12 cellular contexts compared by ENCODE assay signal in genomic region chr3:34248352-34248751, GRCh38.
DNase-seq lines count a peak whose midpoint lies in the region; ATAC-seq and TF ChIP-seq lines count a peak whose summit lies in the region.
"Had no signal": no experiment of that assay in that cellular context is flagged by ENCODE, and none has a peak within 500 bp of the region (broad histone marks: within the 10 kb centered on the region; RNA-seq: fewer than 3 reads in every experiment).

No MANE protein-coding gene starts in this region.

- H3K4me1 ChIP-seq in tibial artery, result peaks cover 0 to 13% (median 2%) of the 10 kb centered on the region in 4 donors
- H3K4me1 ChIP-seq: gastrocnemius medialis, lower lobe of right lung had no signal

- ATAC-seq in GM19328 (IDR thresholded peaks at IDR 0.05; ENCODE audit: unreplicated experiment) (peak; percentile 66), HG02759 (IDR thresholded peaks at IDR 0.05; ENCODE audit: unreplicated experiment) (peak; percentile 96), HG03520 (IDR thresholded peaks at IDR 0.05; ENCODE audit: unreplicated experiment) (peak; percentile 88), left ventricle myocardium superior (no peak)
- ATAC-seq: gastrocnemius medialis, lower lobe of right lung, Panc1 had no signal

- no peak overlapping the region for H3K4me3 ChIP-seq in GM12864 (ENCODE audit: low read depth, low read length)
- no peak overlapping the region for H3K4me3 ChIP-seq in tibial artery
- H3K4me3 ChIP-seq: gastrocnemius medialis, lower lobe of right lung had no signal

- no peak overlapping the region for H3K27ac ChIP-seq in tibial artery
- H3K27ac ChIP-seq: gastrocnemius medialis, lower lobe of right lung had no signal

- no peaks in the 10 kb centered on the region for H3K36me3 ChIP-seq in tibial artery
- H3K36me3 ChIP-seq: gastrocnemius medialis, lower lobe of right lung had no signal

- no peak for TF ChIP-seq CTCF in GM12864 (IDR thresholded peaks at IDR 0.05; ENCODE audit: low read depth, low read length, missing control alignments)
- no peak for TF ChIP-seq CTCF in tibial artery (IDR thresholded peaks at IDR 0.05)

- no peaks in the 10 kb centered on the region for H3K9me3 ChIP-seq in tibial artery
- H3K9me3 ChIP-seq: gastrocnemius medialis, lower lobe of right lung had no signal

- peak; percentile 12 for DNase-seq in GM12864 (ENCODE audit: low read depth)
- no peak for DNase-seq in tibial artery
- DNase-seq in D341Med (ENCODE audit: low spot score), result no peak
- DNase-seq in HEK293T (ENCODE audit: extremely low spot score), result no peak
- no peak for DNase-seq in left ventricle myocardium superior
- DNase-seq: gastrocnemius medialis, lower lobe of right lung, NCI-H2029 treated with DMSO at 0.1 percent for 48 hours had no signal

- POLR2A ChIA-PET in HEK293T (lab: Yijun Ruan, JAX), result no interaction called here

- no peaks in the 10 kb centered on the region for H3K27me3 ChIP-seq in tibial artery
- H3K27me3 ChIP-seq: gastrocnemius medialis had no signal

- intact Hi-C loops in tibial artery (cut with DNase I; ENCODE audit: low total_unique reads) (no loop called here), left ventricle myocardium superior (cut with micrococcal nuclease) (no loop called here)

- CTCF ChIA-PET in HEK293T (lab: Yijun Ruan, JAX), result interaction anchor here (1.2 to 1.3 kb wide), 2 partner anchors 12 kb away, joined by 5 read pairs; no protein-coding TSS in a partner anchor

TF ChIP-seq in HEK293T, 16 proteins besides CTCF, POLR2A, EP300 and RAD21:
- TF ChIP-seq FOXA1 (IDR thresholded peaks at IDR 0.05), result no peak
- no peak for TF ChIP-seq ARNT (IDR thresholded peaks at IDR 0.05)
- TF ChIP-seq L3MBTL2 (conservative IDR thresholded peaks at IDR 0.05), result no peak
- no peak for TF ChIP-seq ELF4 (IDR thresholded peaks at IDR 0.05)
- TF ChIP-seq CTBP1 (IDR thresholded peaks at IDR 0.05; ENCODE audit: borderline replicate concordance), result no peak
- no peak for TF ChIP-seq TARDBP (IDR thresholded peaks at IDR 0.05)
- no peak for TF ChIP-seq ZNF384 (IDR thresholded peaks at IDR 0.05)
- TF ChIP-seq FOXM1 (IDR thresholded peaks at IDR 0.05; ENCODE audit: borderline replicate concordance), result no peak
- TF ChIP-seq PKNOX1 (IDR thresholded peaks at IDR 0.05), result no peak
- TF ChIP-seq SP1 (IDR thresholded peaks at IDR 0.05), result no peak
- no peak for TF ChIP-seq BHLHE40 (IDR thresholded peaks at IDR 0.05; ENCODE audit: borderline replicate concordance)
- no peak for TF ChIP-seq NFRKB (IDR thresholded peaks at IDR 0.05)
- TF ChIP-seq LEF1 (IDR thresholded peaks at IDR 0.05; ENCODE audit: borderline replicate concordance), result no peak
